In the genomic region with DNA sequence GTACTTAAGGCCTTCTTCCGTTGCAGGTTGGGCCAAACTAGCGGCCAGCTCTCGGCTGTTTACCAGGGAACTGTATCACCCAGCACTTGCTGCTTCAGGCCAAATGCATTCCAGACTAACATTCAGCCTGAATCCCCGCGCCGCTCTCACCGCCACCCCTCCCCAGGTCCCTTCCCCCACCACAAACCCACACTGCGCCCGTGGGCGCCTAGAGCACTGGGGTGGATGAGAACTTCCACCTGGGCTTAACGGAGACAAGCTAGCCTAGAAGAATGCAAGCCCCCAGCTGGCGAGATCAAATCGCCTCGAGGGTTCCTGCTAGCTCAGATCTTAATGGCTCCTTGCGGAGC, we compare ENCODE assay signal across 8 cellular contexts. TPM values are rescaled to one million over a fixed set of nuclear protein-coding genes. Genes with fewer than 3 reads are reported as not detected.
A peak's percentile ranks its signal among the peaks of the same experiment; 100 is the strongest.
DNase-seq lines count a peak whose midpoint lies in the region; ATAC-seq, FAIRE-seq and TF ChIP-seq lines count a peak whose summit lies in the region.

No MANE protein-coding gene starts in this region.

- H3K9ac ChIP-seq in Loucy (ENCODE audit: low read depth, low read length, poor library complexity, severe bottlenecking), result peak overlapping the region; percentile 76
- H3K9ac ChIP-seq in keratinocyte (ENCODE audit: control insufficient read depth, extremely low read depth, insufficient read depth, low read length), result peak overlapping the region; percentile 86

- H3K36me3 Mint-ChIP-seq in MCF 10A (ENCODE audit: insufficient read depth, unreplicated experiment), result no peaks in the 10 kb centered on the region
- H3K36me3 Mint-ChIP-seq in stimulated activated effector memory CD8-positive, alpha-beta T cell treated with anti-CD3 and anti-CD28 coated beads, Interleukin-12 subunit alpha, Interleukin-12 subunit beta, amount 100 ng/mL, for 72 hours, result peaks cover 12% of the 10 kb centered on the region

- peaks cover 31% of the 10 kb centered on the region for H3K79me2 ChIP-seq in Loucy (ENCODE audit: insufficient read depth, low read length)
- peaks cover 40% of the 10 kb centered on the region for H3K79me2 ChIP-seq in keratinocyte (ENCODE audit: control insufficient read depth, insufficient read depth, low read length)

- H2AFZ ChIP-seq in Loucy (ENCODE audit: low read length) (peak overlapping the region; percentile 96), keratinocyte (ENCODE audit: control insufficient read depth, low read length) (peak overlapping the region; percentile 96)

- no peaks in the 10 kb centered on the region for H3K9me3 Mint-ChIP-seq in MCF 10A (ENCODE audit: unreplicated experiment)
- no peaks in the 10 kb centered on the region for H3K9me3 Mint-ChIP-seq in stimulated activated effector memory CD8-positive, alpha-beta T cell treated with anti-CD3 and anti-CD28 coated beads, Interleukin-12 subunit alpha, Interleukin-12 subunit beta, amount 100 ng/mL, for 72 hours

- no peak for ATAC-seq in stimulated activated effector memory CD8-positive, alpha-beta T cell treated with anti-CD3 and anti-CD28 coated beads, Interleukin-12 subunit alpha, Interleukin-12 subunit beta, amount 100 ng/mL, for 72 hours
- ATAC-seq in GM21619 (IDR thresholded peaks at IDR 0.05; ENCODE audit: unreplicated experiment), result no peak

- H4K20me1 ChIP-seq in Loucy (ENCODE audit: insufficient read depth, low read length, poor library complexity, severe bottlenecking) (peaks cover 35% of the 10 kb centered on the region), keratinocyte (ENCODE audit: control insufficient read depth, extremely low read depth, insufficient read depth, low read length) (no peaks in the 10 kb centered on the region)

- no peaks in the 10 kb centered on the region for H3K27me3 Mint-ChIP-seq in MCF 10A (ENCODE audit: insufficient read depth, unreplicated experiment)

- TF ChIP-seq CTCF in GM12864 (IDR thresholded peaks at IDR 0.05; ENCODE audit: low read depth, low read length, missing control alignments) (no peak), Loucy (conservative IDR thresholded peaks at IDR 0.05; ENCODE audit: low read length) (no peak), MCF 10A (IDR thresholded peaks at IDR 0.05; ENCODE audit: unreplicated experiment) (no peak), keratinocyte (optimal IDR thresholded peaks at IDR 0.05 in 1 of 3, IDR thresholded peaks at IDR 0.05 in 1 of 3, conservative IDR thresholded peaks at IDR 0.05 in 1 of 3; ENCODE audit: extremely low read depth in 1 of 3, insufficient read depth in 2 of 3, low read length in 3 of 3) (no peak)

- H3K4me1 Mint-ChIP-seq in MCF 10A (ENCODE audit: insufficient read depth, unreplicated experiment), result peaks cover 18% of the 10 kb centered on the region
- H3K4me1 Mint-ChIP-seq in stimulated activated effector memory CD8-positive, alpha-beta T cell treated with anti-CD3 and anti-CD28 coated beads, Interleukin-12 subunit alpha, Interleukin-12 subunit beta, amount 100 ng/mL, for 72 hours, result peaks cover 35% of the 10 kb centered on the region

- peak overlapping the region; percentile 75 for H3K4me3 ChIP-seq in GM12864 (ENCODE audit: low read depth, low read length)
- peak overlapping the region; percentile 76 for H3K4me3 ChIP-seq in Loucy (ENCODE audit: low read length, poor library complexity, severe bottlenecking)
- peak overlapping the region; percentile 67 to 96 (median 83) for H3K4me3 ChIP-seq in keratinocyte (ENCODE audit: control insufficient read depth in 2 of 3, extremely low read depth in 1 of 3, insufficient read depth in 2 of 3, low read depth in 1 of 3, low read length in 3 of 3)

- no TSS peak for BruUV-seq in MCF 10A (replicated peaks; lab: Mats Ljungman, UMichigan)

- H3K4me1 ChIP-seq in Loucy (ENCODE audit: insufficient read depth, low read length, poor library complexity, severe bottlenecking), result peaks cover 43% of the 10 kb centered on the region
- H3K4me1 ChIP-seq in keratinocyte (ENCODE audit: control insufficient read depth, extremely low read depth, insufficient read depth, low read length), result peaks cover 15% of the 10 kb centered on the region

- H3K27me3 ChIP-seq in Loucy (ENCODE audit: insufficient read depth, low read length, poor library complexity, severe bottlenecking), result no peaks in the 10 kb centered on the region
- no peaks in the 10 kb centered on the region for H3K27me3 ChIP-seq in keratinocyte (ENCODE audit: control insufficient read depth, extremely low read depth, insufficient read depth, low read length)

- dilution Hi-C loops in keratinocyte (cut with MboI; ENCODE audit: extremely low pct_ligation_motif_present, low sequenced_read_pairs), result no loop called here

- peak overlapping the region; percentile 93 for H3K27ac Mint-ChIP-seq in MCF 10A (ENCODE audit: low read depth, unreplicated experiment)
- H3K27ac Mint-ChIP-seq in stimulated activated effector memory CD8-positive, alpha-beta T cell treated with anti-CD3 and anti-CD28 coated beads, Interleukin-12 subunit alpha, Interleukin-12 subunit beta, amount 100 ng/mL, for 72 hours, result peak overlapping the region; percentile 91

- intact Hi-C loops in MCF 10A (cut with micrococcal nuclease), result loop anchor here (2.0 to 5.0 kb wide), 5 partner anchors 76 to 519 kb away; a partner anchor contains a TSS

- H3K9me3 ChIP-seq in Loucy (ENCODE audit: insufficient read depth, low read depth, low read length) (no peaks in the 10 kb centered on the region), keratinocyte (ENCODE audit: control insufficient read depth, low read depth, low read length) (no peaks in the 10 kb centered on the region)

- no peak for DNase-seq in GM12864 (ENCODE audit: low read depth)
- peak; percentile 46 for DNase-seq in MCF 10A (ENCODE audit: unreplicated experiment)
- DNase-seq in keratinocyte (ENCODE audit: low read depth, low spot score), result no peak
- no peak for DNase-seq in stimulated activated effector memory CD8-positive, alpha-beta T cell treated with anti-CD3 and anti-CD28 coated beads, Interleukin-12 subunit alpha, Interleukin-12 subunit beta, amount 100 ng/mL, for 72 hours (ENCODE audit: low spot score in 2 of 2)
- no peak for DNase-seq in NCI-H2107 (lab: John Stamatoyannopoulos, UW)
- DNase-seq in NAMALWA (ENCODE audit: low spot score), result no peak

- H3F3A ChIP-seq in Loucy (ENCODE audit: low read depth), result no peaks in the 10 kb centered on the region

- H3K36me3 ChIP-seq in Loucy (ENCODE audit: insufficient read depth, low read length) (no peaks in the 10 kb centered on the region), keratinocyte (ENCODE audit: control insufficient read depth in 2 of 2, extremely low read depth in 1 of 2, insufficient read depth in 2 of 2, low read length in 2 of 2) (no peaks in the 10 kb centered on the region)

- no peaks in the 10 kb centered on the region for H3K9me1 ChIP-seq in keratinocyte (ENCODE audit: control insufficient read depth, extremely low read depth, insufficient read depth, low read length)

- peak overlapping the region; percentile 95 for H3K4me3 Mint-ChIP-seq in MCF 10A (ENCODE audit: unreplicated experiment)
- peak overlapping the region; percentile 86 for H3K4me3 Mint-ChIP-seq in stimulated activated effector memory CD8-positive, alpha-beta T cell treated with anti-CD3 and anti-CD28 coated beads, Interleukin-12 subunit alpha, Interleukin-12 subunit beta, amount 100 ng/mL, for 72 hours

- H3K4me2 ChIP-seq in Loucy (ENCODE audit: low read depth, low read length, poor library complexity, severe bottlenecking), result peak overlapping the region; percentile 90
- peak overlapping the region; percentile 88 for H3K4me2 ChIP-seq in keratinocyte (ENCODE audit: control insufficient read depth, extremely low read depth, insufficient read depth, low read depth, low read length)

- H3K27ac ChIP-seq in keratinocyte (ENCODE audit: control insufficient read depth, insufficient read depth, low read length), result peak overlapping the region; percentile 85

- H3K9me2 ChIP-seq in Loucy (replicated peaks; ENCODE audit: low read depth, low read length), result no peaks in the 10 kb centered on the region

- CTCF ChIA-PET in MCF 10A (lab: Yijun Ruan, JAX), result interaction anchor here (0.6 to 2.6 kb wide), 15 partner anchors 9 to 1733 kb away, joined by 3 to 7 read pairs (median 4); a partner anchor contains a TSS

- no peak for FAIRE-seq in keratinocyte (lab: Jason Lieb, UNC)

- POLR2A ChIA-PET in MCF 10A (lab: Yijun Ruan, JAX), result interaction anchor here (0.9 to 2.8 kb wide), 10 partner anchors 9 to 638 kb away, joined by 3 to 31 read pairs (median 4); a partner anchor contains a TSS

RNA-seq across cellular contexts. Expression of a gene that starts 0.6 kb away (rescaled TPM):
- total RNA-seq in MCF 10A (2022), result 22.7 and 27.2 TPM in 2 replicates
- polyA plus RNA-seq in keratinocyte, result 11.0 to 21.3 TPM (median 13.3 TPM) in 3 replicates
- 8.2 TPM for polyA plus RNA-seq in keratinocyte (2011; ENCODE audit: low read depth)
- polyA plus RNA-seq in keratinocyte (2011; cell fraction: cytosol; rRNA removed), result 11.2 and 11.6 TPM in 2 replicates
- polyA plus RNA-seq in keratinocyte (2011; cell fraction: nucleus; rRNA removed), result 23.9 and 32.0 TPM in 2 replicates
- polyA plus RNA-seq in keratinocyte (2012; ENCODE audit: low replicate concordance), result 7.8 and 21.4 TPM in 2 replicates
- polyA minus RNA-seq in keratinocyte, result 36.0 to 51.2 TPM (median 45.0 TPM) in 3 replicates
- 15.5 TPM for polyA minus RNA-seq in keratinocyte (2011; cell fraction: cytosol; rRNA and poly(A)+ RNA removed)
- polyA minus RNA-seq in keratinocyte (2011; cell fraction: nucleus; rRNA and poly(A)+ RNA removed), result 17.3 and 30.2 TPM in 2 replicates

RNA-seq across cellular contexts. Expression of a gene that starts 33.7 kb away (rescaled TPM):
- not detected in 2 replicates for total RNA-seq in MCF 10A (2022)
- not detected in 3 replicates for polyA plus RNA-seq in keratinocyte
- not detected for polyA plus RNA-seq in keratinocyte (2011; ENCODE audit: low read depth)
- polyA plus RNA-seq in keratinocyte (2011; cell fraction: cytosol; rRNA removed), result not detected in 2 replicates
- polyA plus RNA-seq in keratinocyte (2011; cell fraction: nucleus; rRNA removed), result not detected in 2 replicates
- polyA plus RNA-seq in keratinocyte (2012; ENCODE audit: low replicate concordance), result not detected in 2 replicates
- polyA minus RNA-seq in keratinocyte, result not detected in 3 replicates
- not detected for polyA minus RNA-seq in keratinocyte (2011; cell fraction: cytosol; rRNA and poly(A)+ RNA removed)
- polyA minus RNA-seq in keratinocyte (2011; cell fraction: nucleus; rRNA and poly(A)+ RNA removed), result not detected in 2 replicates

RNA-seq across cellular contexts. Expression of a gene that starts 53.3 kb away (rescaled TPM):
- not detected in 2 replicates for total RNA-seq in MCF 10A (2022)
- polyA plus RNA-seq in keratinocyte, result not detected in 3 replicates
- not detected for polyA plus RNA-seq in keratinocyte (2011; ENCODE audit: low read depth)
- not detected in 2 replicates for polyA plus RNA-seq in keratinocyte (2011; cell fraction: cytosol; rRNA removed)
- not detected in 2 replicates for polyA plus RNA-seq in keratinocyte (2011; cell fraction: nucleus; rRNA removed)
- polyA plus RNA-seq in keratinocyte (2012; ENCODE audit: low replicate concordance), result not detected in 2 replicates
- not detected in 3 replicates for polyA minus RNA-seq in keratinocyte
- polyA minus RNA-seq in keratinocyte (2011; cell fraction: cytosol; rRNA and poly(A)+ RNA removed), result not detected
- polyA minus RNA-seq in keratinocyte (2011; cell fraction: nucleus; rRNA and poly(A)+ RNA removed), result not detected in 2 replicates
